ENCODE assay signal across 12 cellular contexts in the genomic region with DNA sequence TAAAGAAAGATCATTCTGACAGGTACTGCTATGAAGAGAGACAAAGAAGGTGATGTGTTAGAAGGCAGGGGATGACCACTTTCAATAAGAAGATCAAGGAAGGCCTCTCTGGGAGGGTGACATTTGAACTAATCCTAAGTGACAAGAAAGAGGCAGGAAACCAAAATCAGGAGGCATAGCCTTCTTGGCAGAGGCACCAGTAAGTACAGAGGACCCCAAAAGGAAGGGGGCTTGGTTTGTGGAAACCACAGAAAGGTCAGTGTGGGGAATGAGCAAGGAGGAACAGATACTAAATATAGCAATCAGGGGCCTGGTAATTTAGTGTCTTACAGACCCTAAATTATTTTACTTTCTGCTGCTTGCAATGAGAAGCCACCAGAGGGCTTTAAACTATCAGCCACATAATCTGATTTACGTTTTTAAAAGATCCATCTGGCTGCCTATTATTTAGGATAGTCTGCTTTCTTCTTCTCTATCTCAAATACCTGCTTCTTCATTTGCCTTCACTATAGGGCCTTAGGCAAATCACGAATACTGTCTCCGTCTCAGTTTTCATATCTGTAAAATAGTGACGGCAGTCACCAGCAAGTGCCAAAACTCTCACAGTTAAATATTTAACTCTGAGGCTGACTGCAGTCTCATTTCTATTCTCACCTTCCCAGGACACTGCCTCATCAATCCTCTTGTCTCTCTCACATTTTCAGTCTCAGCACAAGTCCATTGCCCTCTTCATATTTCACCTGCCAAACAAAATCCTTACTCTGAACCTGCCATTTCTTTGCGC. TPM values are rescaled to one million over a fixed set of nuclear protein-coding genes. Genes with fewer than 3 reads are reported as not detected.
A peak's percentile ranks its signal among the peaks of the same experiment; 100 is the strongest.
DNase-seq lines count a peak whose midpoint lies in the region; ATAC-seq and TF ChIP-seq lines count a peak whose summit lies in the region.
"Had no signal": no experiment of that assay in that cellular context is flagged by ENCODE, and none has a peak within 500 bp of the region (broad histone marks: within the 10 kb centered on the region; RNA-seq: fewer than 3 reads in every experiment).

No MANE protein-coding gene starts in this region.

- H2AFZ ChIP-seq in OCI-LY3 (ENCODE audit: low read depth, low read length) = peak overlapping the region; percentile 21; the same call in 1 of the 2 replicates
- H2AFZ ChIP-seq in smooth muscle cell (ENCODE audit: low read depth) = no peak overlapping the region

- H3F3A ChIP-seq in smooth muscle cell (ENCODE audit: low read depth) = no peaks in the 10 kb centered on the region

- H3K36me3 Mint-ChIP-seq in nephron (ENCODE audit: low read depth) = no peaks in the 10 kb centered on the region

- H4K20me1 ChIP-seq in OCI-LY3 (ENCODE audit: insufficient read depth, low read length) (no peaks in the 10 kb centered on the region), smooth muscle cell (ENCODE audit: low read depth) (no peaks in the 10 kb centered on the region)

- H3K36me3 ChIP-seq in OCI-LY3 (replicated peaks; ENCODE audit: low read depth, low read length) (no peaks in the 10 kb centered on the region), smooth muscle cell (ENCODE audit: low read depth) (no peaks in the 10 kb centered on the region)
- H3K36me3 ChIP-seq: colonic mucosa, MG63 had no signal

- peaks cover 3% of the 10 kb centered on the region for H3K27me3 Mint-ChIP-seq in nephron (ENCODE audit: low read depth)

- ATAC-seq in GM18870 (IDR thresholded peaks at IDR 0.05; ENCODE audit: unreplicated experiment) = peak; percentile 62
- peak; percentile 72 for ATAC-seq in HG02571 (IDR thresholded peaks at IDR 0.05; ENCODE audit: unreplicated experiment)

- H3K9me3 Mint-ChIP-seq in nephron = no peaks in the 10 kb centered on the region

- DNase-seq in stimulated activated naive CD4-positive, alpha-beta T cell (lab: John Stamatoyannopoulos, UW) = no peak
- DNase-seq in smooth muscle cell (lab: John Stamatoyannopoulos, UW; ENCODE audit: unreplicated experiment) (no peak), medulla oblongata (ENCODE audit: extremely low spot score) (no peak), NCI-H524 treated with DMSO at 0.1 percent for 48 hours (lab: John Stamatoyannopoulos, UW) (no peak)
- DNase-seq: colonic mucosa; DMS 273 treated with DMSO at 0.1 percent for 48 hours; MG63; stimulated activated CD8-positive, alpha-beta memory T cell treated with anti-CD3 and anti-CD28 coated beads, Interleukin-4, amount 100 ng/mL, for 48 hours had no signal

- 87% methylated on average over 5 of the region's 5 CpGs for WGBS in smooth muscle cell (ENCODE audit: low lambda C conversion rate)

- peak; percentile 53 for TF ChIP-seq CTCF in OCI-LY3 (IDR thresholded peaks at IDR 0.05; ENCODE audit: low read depth, low read length)
- TF ChIP-seq CTCF in nephron (IDR thresholded peaks at IDR 0.05; ENCODE audit: unreplicated experiment in 3 of 3) = peak in 2 of 3 experiments; percentile 16 to 23
- no peak for TF ChIP-seq CTCF in smooth muscle cell (IDR thresholded peaks at IDR 0.05; ENCODE audit: borderline replicate concordance, insufficient read depth, poor library complexity, severe bottlenecking)

- H3K9ac ChIP-seq in OCI-LY3 (ENCODE audit: low read length) = peak overlapping the region; percentile 33
- H3K9ac ChIP-seq in smooth muscle cell (ENCODE audit: low read depth) = no peak overlapping the region

- H3K79me2 ChIP-seq in OCI-LY3 (ENCODE audit: low read length) (no peaks in the 10 kb centered on the region), smooth muscle cell (ENCODE audit: low read depth) (no peaks in the 10 kb centered on the region)

- peaks cover 5% of the 10 kb centered on the region for H3K4me1 Mint-ChIP-seq in nephron

- no peaks in the 10 kb centered on the region for H3K9me3 ChIP-seq in OCI-LY3 (ENCODE audit: insufficient read depth, low read length)
- no peaks in the 10 kb centered on the region for H3K9me3 ChIP-seq in smooth muscle cell (replicated peaks; ENCODE audit: low read depth)
- H3K9me3 ChIP-seq: colonic mucosa, MG63 had no signal

- peaks cover 34% of the 10 kb centered on the region for H3K4me1 ChIP-seq in OCI-LY3 (ENCODE audit: low read length)
- H3K4me1 ChIP-seq in smooth muscle cell (ENCODE audit: low read depth) = no peaks in the 10 kb centered on the region
- H3K4me1 ChIP-seq: colonic mucosa had no signal

- H3K27ac Mint-ChIP-seq in nephron = no peak overlapping the region

- H3K27ac ChIP-seq in OCI-LY3 (ENCODE audit: low read length) = peak overlapping the region; percentile 61
- H3K27ac ChIP-seq in smooth muscle cell (ENCODE audit: low read depth) = no peak overlapping the region
- H3K27ac ChIP-seq: colonic mucosa had no signal

- H3K4me2 ChIP-seq in OCI-LY3 (ENCODE audit: low read length) (peak overlapping the region; percentile 64), smooth muscle cell (no peak overlapping the region)

- H3K27me3 ChIP-seq in OCI-LY3 (ENCODE audit: low read depth, low read length) (no peaks in the 10 kb centered on the region), smooth muscle cell (ENCODE audit: low read depth) (no peaks in the 10 kb centered on the region)
- H3K27me3 ChIP-seq: colonic mucosa had no signal

- peak overlapping the region; percentile 37 for H3K4me3 ChIP-seq in OCI-LY3 (ENCODE audit: low read length)
- H3K4me3 ChIP-seq in smooth muscle cell = no peak overlapping the region
- H3K4me3 ChIP-seq: colonic mucosa, MG63 had no signal

- no peak overlapping the region for H3K4me3 Mint-ChIP-seq in nephron

RNA-seq across cellular contexts. Expression of gene NR3C2, which starts 16.7 kb away (rescaled TPM):
- total RNA-seq in smooth muscle cell = 0.09 and 0.76 TPM in 2 replicates
- polyA plus RNA-seq in smooth muscle cell = not detected in 2 replicates
